8 cellular contexts compared by ENCODE assay signal in the genomic region with DNA sequence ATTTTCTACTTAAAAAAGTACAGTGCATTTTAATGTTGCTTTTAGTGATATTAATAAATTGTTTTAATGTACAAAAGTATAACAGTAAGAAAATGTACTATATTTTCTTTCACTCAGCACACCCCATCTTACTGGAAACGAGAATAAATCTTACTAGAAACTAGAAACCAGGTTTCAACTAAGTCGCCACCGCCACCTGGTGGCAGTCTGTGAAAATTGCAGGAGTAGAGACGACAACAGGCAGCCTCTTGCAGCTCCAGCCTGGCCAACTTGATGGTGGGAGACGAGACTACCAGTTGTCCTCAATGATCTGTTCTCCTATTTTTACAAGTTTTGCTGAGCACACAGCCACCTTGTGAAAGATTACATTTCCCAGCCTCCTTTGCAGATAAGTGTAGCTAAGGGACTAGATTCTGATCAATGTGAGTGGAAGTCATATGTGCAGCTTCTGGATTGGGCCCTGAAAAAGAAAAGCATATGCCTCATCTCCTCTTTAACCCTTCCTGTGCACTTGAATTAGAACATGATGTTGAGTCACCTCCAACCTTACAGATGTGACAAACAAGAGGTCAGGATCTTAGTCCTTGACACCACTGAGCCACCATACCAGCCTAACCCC. TPM values are rescaled to one million over a fixed set of nuclear protein-coding genes. Genes with fewer than 3 reads are reported as not detected.
DNase-seq lines count a peak whose midpoint lies in the region; ATAC-seq and TF ChIP-seq lines count a peak whose summit lies in the region.

No MANE protein-coding gene starts in this region.

- no peaks in the 10 kb centered on the region for H4K20me1 ChIP-seq in IMR-90 (ENCODE audit: insufficient read depth, low read length)

- no peak overlapping the region for H3K56ac ChIP-seq in IMR-90 (ENCODE audit: extremely low read depth, insufficient read depth, low read length)

- CTCF ChIA-PET in IMR-90 (lab: Yijun Ruan, JAX) (interaction anchor here (0.6 kb wide), 1 partner anchor 202 kb away, joined by 3 read pairs; no protein-coding TSS in a partner anchor), RWPE1 (lab: Yijun Ruan, JAX) (interaction anchor here (0.7 kb wide), 2 partner anchors 10 to 71 kb away, joined by 3 read pairs; no protein-coding TSS in a partner anchor)

- no peak overlapping the region for H3K4ac ChIP-seq in IMR-90 (ENCODE audit: low read depth, low read length)

- H3K4me2 ChIP-seq in IMR-90 (ENCODE audit: low read depth, low read length): no peak overlapping the region

- H4K8ac ChIP-seq in IMR-90 (ENCODE audit: low read depth in 2 of 2, low read length in 2 of 2): no peak overlapping the region

- H2BK5ac ChIP-seq in IMR-90 (ENCODE audit: low read depth, low read length, poor library complexity, severe bottlenecking): no peak overlapping the region

- ATAC-seq in IMR-90 (ENCODE audit: low read depth) (peak; percentile 72), GM21717 (IDR thresholded peaks at IDR 0.05; ENCODE audit: unreplicated experiment) (no peak), GM21576 (IDR thresholded peaks at IDR 0.05; ENCODE audit: unreplicated experiment) (no peak)

- no peaks in the 10 kb centered on the region; the same call in 1 of the 2 replicates for H3K9me1 ChIP-seq in IMR-90 (ENCODE audit: insufficient read depth, low read length)

- H3K9ac ChIP-seq in IMR-90 (ENCODE audit: low read depth, low read length): no peak overlapping the region

- H3K27ac ChIP-seq in IMR-90 (ENCODE audit: insufficient read depth, low read length): no peak overlapping the region
- H3K27ac ChIP-seq in RWPE1: no peak overlapping the region

- 0% methylated on average over 3 of the region's 5 CpGs; no CpG with 5 or more reads in 1 of the 2 experiments for WGBS in IMR-90 (ENCODE audit: extremely low coverage in 2 of 2, insufficient read length in 1 of 2), 2 experiments

- H3K14ac ChIP-seq in IMR-90 (replicated peaks; ENCODE audit: low read depth, low read length): no peak overlapping the region

- peak; percentile 80 for DNase-seq in DMS53 (lab: John Stamatoyannopoulos, UW)
- DNase-seq in IMR-90: peak; percentile 59
- peak; percentile 33 for DNase-seq in RWPE1 (ENCODE audit: low spot score)
- DNase-seq in amniotic epithelial cell (ENCODE audit: low read depth): peak; percentile 58
- peak; percentile 21 for DNase-seq in kidney epithelial cell (ENCODE audit: low read depth)
- DNase-seq in stimulated activated CD8-positive, alpha-beta memory T cell treated with anti-CD3 and anti-CD28 coated beads, Interleukin-7, amount 100 ng/mL, for 48 hours (ENCODE audit: extremely low read depth in 1 of 2, low read depth in 1 of 2): peak; percentile 15 to 59

- POLR2A ChIA-PET in IMR-90 (lab: Charles Lee; ENCODE audit: unreplicated experiment) (no interaction called here), RWPE1 (lab: Yijun Ruan, JAX; ENCODE audit: low non-redundant PET) (no interaction called here)

- H4K91ac ChIP-seq in IMR-90 (ENCODE audit: insufficient read depth, low read depth, low read length): no peak overlapping the region

- no peaks in the 10 kb centered on the region for H3K4me1 ChIP-seq in IMR-90 (ENCODE audit: control insufficient read depth, insufficient read depth, low read length)

- H2AK5ac ChIP-seq in IMR-90 (ENCODE audit: low read depth, low read length): no peak overlapping the region

- dilution Hi-C loops in IMR-90 (cut with HindIII; ENCODE audit: low sequenced_read_pairs, unreplicated experiment): no loop called here

- H3K9me3 ChIP-seq in IMR-90 (ENCODE audit: control insufficient read depth, insufficient read depth, low read length): peaks cover 5% of the 10 kb centered on the region

- intact Hi-C loops in IMR-90 (cut with micrococcal nuclease): loop anchor here (5.0 to 10.0 kb wide), 2 partner anchors 144 to 227 kb away; a partner anchor contains a TSS

- H2AFZ ChIP-seq in IMR-90 (replicated peaks; ENCODE audit: low read length, poor library complexity): no peak overlapping the region

- BruUV-seq in IMR-90 (replicated peaks; lab: Mats Ljungman, UMichigan): no TSS peak

- no peak overlapping the region for H2AK9ac ChIP-seq in IMR-90 (replicated peaks; ENCODE audit: low read depth, low read length, poor library complexity)

- no peak overlapping the region for H2BK15ac ChIP-seq in IMR-90 (ENCODE audit: low read depth, low read length)

- TF ChIP-seq POLR2A in IMR-90 (IDR thresholded peaks at IDR 0.05; ENCODE audit: low read depth, low read length): no peak

- H2BK120ac ChIP-seq in IMR-90 (ENCODE audit: low read depth, low read length): no peak overlapping the region

- H3K79me1 ChIP-seq in IMR-90 (ENCODE audit: low read depth in 1 of 2, low read length in 2 of 2): no peaks in the 10 kb centered on the region

- TF ChIP-seq RAD21 in IMR-90 (IDR thresholded peaks at IDR 0.05; ENCODE audit: low read length): peak; percentile 65

- no peak overlapping the region for H3K18ac ChIP-seq in IMR-90 (ENCODE audit: low read depth, low read length)

- no peak overlapping the region for H3K23ac ChIP-seq in IMR-90 (ENCODE audit: low read depth, low read length)

- H3K4me3 ChIP-seq in IMR-90 (ENCODE audit: insufficient read depth, low read depth, low read length) (no peak overlapping the region), kidney epithelial cell (ENCODE audit: low read depth, low read length) (no peak overlapping the region)

- peak; percentile 62 for TF ChIP-seq CTCF in IMR-90 (conservative IDR thresholded peaks at IDR 0.05; ENCODE audit: low read depth, low read length)
- TF ChIP-seq CTCF in RWPE1 (conservative IDR thresholded peaks at IDR 0.05; ENCODE audit: low read depth): peak; percentile 47
- TF ChIP-seq CTCF in kidney epithelial cell (IDR thresholded peaks at IDR 0.05; ENCODE audit: insufficient read depth, low read length, poor library complexity, severe bottlenecking): peak; percentile 85

- no peak overlapping the region for H4K5ac ChIP-seq in IMR-90 (ENCODE audit: low read depth, low read length)

- H3K27me3 ChIP-seq in IMR-90 (ENCODE audit: control insufficient read depth, insufficient read depth, low read length) (no peaks in the 10 kb centered on the region; the same call in 1 of the 2 replicates), kidney epithelial cell (ENCODE audit: control insufficient read depth, insufficient read depth, low read length) (no peaks in the 10 kb centered on the region)

- H2BK20ac ChIP-seq in IMR-90 (ENCODE audit: low read depth, low read length): no peak overlapping the region

- in situ Hi-C loops in IMR-90 (cut with MboI; ENCODE audit: low sequenced_read_pairs): no loop called here

- H3K36me3 ChIP-seq in IMR-90 (ENCODE audit: control insufficient read depth, insufficient read depth, low read length): no peaks in the 10 kb centered on the region
- no peaks in the 10 kb centered on the region for H3K36me3 ChIP-seq in kidney epithelial cell (ENCODE audit: control insufficient read depth, insufficient read depth, low read length)

TF ChIP-seq in IMR-90, 13 proteins besides CTCF, POLR2A, EP300 and RAD21:
- no peak for TF ChIP-seq FOS (IDR thresholded peaks at IDR 0.05; ENCODE audit: low read depth, low read length)
- TF ChIP-seq SMC3 (IDR thresholded peaks at IDR 0.05; ENCODE audit: low read depth, low read length): peak; percentile 53; the same call in 1 of the 2 replicates
- no peak for TF ChIP-seq RFX5 (IDR thresholded peaks at IDR 0.05; ENCODE audit: low read depth, low read length)
- TF ChIP-seq NFE2L2 (IDR thresholded peaks at IDR 0.05; ENCODE audit: low read depth, low read length): no peak

RNA-seq across cellular contexts. Expression of a gene that starts 8.7 kb away (rescaled TPM):
- not detected in 2 replicates for total RNA-seq in IMR-90 (2012; rRNA removed)
- 0.03 TPM in 1 of 2 replicates, not detected in the other for polyA plus RNA-seq in IMR-90 (2012; rRNA removed)
- polyA plus RNA-seq in IMR-90 (2012; cell fraction: cytosol; rRNA removed): 0.01 and 0.02 TPM in 2 replicates
- polyA plus RNA-seq in IMR-90 (2012; cell fraction: nucleus; rRNA removed; ENCODE audit: low replicate concordance): 0.05 and 0.16 TPM in 2 replicates
- not detected in 2 replicates for total RNA-seq in kidney epithelial cell

Comparison
In these comparisons a context has a peak if more than half of its experiments do, and no peak if none do; other contexts are left out.
1. DNase-seq: peak in every context shown above with its lines; median percentile 80 in DMS53; 59 in IMR-90; 58 in amniotic epithelial cell; 37 in stimulated activated CD8-positive, alpha-beta memory T cell treated with anti-CD3 and anti-CD28 coated beads, Interleukin-7, amount 100 ng/mL, for 48 hours; 33 in RWPE1; 21 in kidney epithelial cell.